1 cellular context compared by ENCODE assay signal in the genomic region with DNA sequence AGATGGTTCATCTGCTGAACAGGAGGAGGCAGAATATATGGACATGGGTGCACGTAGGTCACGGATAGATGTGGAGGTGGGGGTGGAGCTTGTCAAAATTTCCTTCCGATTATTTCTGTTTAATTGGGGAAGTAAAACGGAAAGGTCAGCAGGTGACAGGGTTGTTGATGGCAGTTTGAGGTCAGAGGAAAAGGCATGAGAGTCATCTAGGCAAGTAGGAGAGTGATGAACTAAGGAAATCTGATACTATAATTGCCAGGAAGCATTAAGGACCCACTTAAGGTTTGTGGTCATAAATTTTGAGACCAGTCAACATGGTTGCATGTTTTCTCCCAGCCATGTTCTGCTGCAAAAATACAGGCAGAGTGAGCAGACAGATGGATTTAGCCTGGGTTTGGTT.
TF ChIP-seq lines count a peak whose summit lies in the region.

No MANE protein-coding gene starts in this region.

TF ChIP-seq in K562, 482 proteins besides CTCF, POLR2A, EP300 and RAD21 (continues in another document):
- TF ChIP-seq ATF7 (IDR thresholded peaks at IDR 0.05) (no peak), EP400 (IDR thresholded peaks at IDR 0.05) (no peak), NR2C2 (CRISPR knock-in tag; IDR thresholded peaks at IDR 0.05) (no peak), NR2C2 (tag; IDR thresholded peaks at IDR 0.05) (peak; percentile 67; the same call in 1 of the 2 replicates), SPI1 (IDR thresholded peaks at IDR 0.05; ENCODE audit: borderline replicate concordance, low read depth, low read length) (no peak), RBM17 (IDR thresholded peaks at IDR 0.05; ENCODE audit: borderline replicate concordance, low read depth, low read length) (no peak), MAFG (tag; conservative IDR thresholded peaks at IDR 0.05) (no peak), NELFE (IDR thresholded peaks at IDR 0.05; ENCODE audit: insufficient read depth, insufficient read length) (no peak), FOXA1 (IDR thresholded peaks at IDR 0.05; ENCODE audit: borderline replicate concordance) (no peak), ZNF766 (CRISPR knock-in tag; conservative IDR thresholded peaks at IDR 0.05) (no peak), CBFA2T3 (IDR thresholded peaks at IDR 0.05) (no peak), ELK1 (CRISPR knock-in tag; IDR thresholded peaks at IDR 0.05) (no peak), CREB3 (tag; conservative IDR thresholded peaks at IDR 0.05; ENCODE audit: low read depth) (no peak), ARID1B (IDR thresholded peaks at IDR 0.05) (no peak), SP1 (CRISPR knock-in tag; IDR thresholded peaks at IDR 0.05) (no peak), ETV1 (tag; conservative IDR thresholded peaks at IDR 0.05; ENCODE audit: low read depth) (peak; percentile 72), MTA2 (IDR thresholded peaks at IDR 0.05; ENCODE audit: low read depth) (no peak), POLR2AphosphoS2 (IDR thresholded peaks at IDR 0.05; ENCODE audit: low read length) (no peak), KLF6 (CRISPR knock-in tag; IDR thresholded peaks at IDR 0.05; ENCODE audit: borderline replicate concordance) (no peak), NR2C1 (IDR thresholded peaks at IDR 0.05) (no peak), NR2C1 (tag; IDR thresholded peaks at IDR 0.05) (peak; percentile 27; the same call in 1 of the 2 replicates), SRF (CRISPR knock-in tag; IDR thresholded peaks at IDR 0.05) (no peak), CBFB (CRISPR knock-in tag; IDR thresholded peaks at IDR 0.05) (no peak), MECOM (CRISPR knock-in tag; IDR thresholded peaks at IDR 0.05) (no peak), ZNF212 (CRISPR knock-in tag; IDR thresholded peaks at IDR 0.05) (no peak), ZNF24 (IDR thresholded peaks at IDR 0.05) (no peak), TRIM28 (IDR thresholded peaks at IDR 0.05) (no peak), BCLAF1 (IDR thresholded peaks at IDR 0.05; ENCODE audit: borderline replicate concordance in 1 of 2, control insufficient read depth in 1 of 2, low read depth in 2 of 2, low read length in 1 of 2) (no peak), ZNF3 (CRISPR knock-in tag; IDR thresholded peaks at IDR 0.05) (no peak), HNRNPLL (IDR thresholded peaks at IDR 0.05; ENCODE audit: low read depth, low read length, poor library complexity, severe bottlenecking) (no peak), THRA (IDR thresholded peaks at IDR 0.05) (no peak), CHAMP1 (IDR thresholded peaks at IDR 0.05) (no peak), ZNF324 (CRISPR knock-in tag; IDR thresholded peaks at IDR 0.05) (no peak), CC2D1A (IDR thresholded peaks at IDR 0.05) (no peak), MTA3 (IDR thresholded peaks at IDR 0.05; ENCODE audit: borderline replicate concordance) (no peak), TEAD4 (IDR thresholded peaks at IDR 0.05; ENCODE audit: low read length) (no peak), TEAD4 (CRISPR knock-in tag; IDR thresholded peaks at IDR 0.05; ENCODE audit: borderline replicate concordance) (no peak), FOXP1 (CRISPR knock-in tag; IDR thresholded peaks at IDR 0.05) (no peak)
- TF ChIP-seq, protein P1, sequence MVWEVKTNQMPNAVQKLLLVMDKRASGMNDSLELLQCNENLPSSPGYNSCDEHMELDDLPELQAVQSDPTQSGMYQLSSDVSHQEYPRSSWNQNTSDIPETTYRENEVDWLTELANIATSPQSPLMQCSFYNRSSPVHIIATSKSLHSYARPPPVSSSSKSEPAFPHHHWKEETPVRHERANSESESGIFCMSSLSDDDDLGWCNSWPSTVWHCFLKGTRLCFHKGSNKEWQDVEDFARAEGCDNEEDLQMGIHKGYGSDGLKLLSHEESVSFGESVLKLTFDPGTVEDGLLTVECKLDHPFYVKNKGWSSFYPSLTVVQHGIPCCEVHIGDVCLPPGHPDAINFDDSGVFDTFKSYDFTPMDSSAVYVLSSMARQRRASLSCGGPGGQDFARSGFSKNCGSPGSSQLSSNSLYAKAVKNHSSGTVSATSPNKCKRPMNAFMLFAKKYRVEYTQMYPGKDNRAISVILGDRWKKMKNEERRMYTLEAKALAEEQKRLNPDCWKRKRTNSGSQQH (CRISPR knock-in tag; IDR thresholded peaks at IDR 0.05), result no peak
- TF ChIP-seq, protein P2, sequence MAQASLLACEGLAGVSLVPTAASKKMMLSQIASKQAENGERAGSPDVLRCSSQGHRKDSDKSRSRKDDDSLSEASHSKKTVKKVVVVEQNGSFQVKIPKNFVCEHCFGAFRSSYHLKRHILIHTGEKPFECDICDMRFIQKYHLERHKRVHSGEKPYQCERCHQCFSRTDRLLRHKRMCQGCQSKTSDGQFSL (CRISPR knock-in tag; IDR thresholded peaks at IDR 0.05), result no peak
- TF ChIP-seq, protein P2 (tag; IDR thresholded peaks at IDR 0.05), result no peak
- TF ChIP-seq, protein P3, sequence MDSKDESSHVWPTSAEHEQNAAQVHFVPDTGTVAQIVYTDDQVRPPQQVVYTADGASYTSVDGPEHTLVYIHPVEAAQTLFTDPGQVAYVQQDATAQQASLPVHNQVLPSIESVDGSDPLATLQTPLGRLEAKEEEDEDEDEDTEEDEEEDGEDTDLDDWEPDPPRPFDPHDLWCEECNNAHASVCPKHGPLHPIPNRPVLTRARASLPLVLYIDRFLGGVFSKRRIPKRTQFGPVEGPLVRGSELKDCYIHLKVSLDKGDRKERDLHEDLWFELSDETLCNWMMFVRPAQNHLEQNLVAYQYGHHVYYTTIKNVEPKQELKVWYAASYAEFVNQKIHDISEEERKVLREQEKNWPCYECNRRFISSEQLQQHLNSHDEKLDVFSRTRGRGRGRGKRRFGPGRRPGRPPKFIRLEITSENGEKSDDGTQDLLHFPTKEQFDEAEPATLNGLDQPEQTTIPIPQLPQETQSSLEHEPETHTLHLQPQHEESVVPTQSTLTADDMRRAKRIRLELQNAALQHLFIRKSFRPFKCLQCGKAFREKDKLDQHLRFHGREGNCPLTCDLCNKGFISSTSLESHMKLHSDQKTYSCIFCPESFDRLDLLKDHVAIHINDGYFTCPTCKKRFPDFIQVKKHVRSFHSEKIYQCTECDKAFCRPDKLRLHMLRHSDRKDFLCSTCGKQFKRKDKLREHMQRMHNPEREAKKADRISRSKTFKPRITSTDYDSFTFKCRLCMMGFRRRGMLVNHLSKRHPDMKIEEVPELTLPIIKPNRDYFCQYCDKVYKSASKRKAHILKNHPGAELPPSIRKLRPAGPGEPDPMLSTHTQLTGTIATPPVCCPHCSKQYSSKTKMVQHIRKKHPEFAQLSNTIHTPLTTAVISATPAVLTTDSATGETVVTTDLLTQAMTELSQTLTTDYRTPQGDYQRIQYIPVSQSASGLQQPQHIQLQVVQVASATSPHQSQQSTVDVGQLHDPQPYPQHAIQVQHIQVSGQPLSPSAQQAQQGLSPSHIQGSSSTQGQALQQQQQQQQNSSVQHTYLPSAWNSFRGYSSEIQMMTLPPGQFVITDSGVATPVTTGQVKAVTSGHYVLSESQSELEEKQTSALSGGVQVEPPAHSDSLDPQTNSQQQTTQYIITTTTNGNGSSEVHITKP (IDR thresholded peaks at IDR 0.05; ENCODE audit: partially characterized antibody), result no peak
- TF ChIP-seq, protein P4, sequence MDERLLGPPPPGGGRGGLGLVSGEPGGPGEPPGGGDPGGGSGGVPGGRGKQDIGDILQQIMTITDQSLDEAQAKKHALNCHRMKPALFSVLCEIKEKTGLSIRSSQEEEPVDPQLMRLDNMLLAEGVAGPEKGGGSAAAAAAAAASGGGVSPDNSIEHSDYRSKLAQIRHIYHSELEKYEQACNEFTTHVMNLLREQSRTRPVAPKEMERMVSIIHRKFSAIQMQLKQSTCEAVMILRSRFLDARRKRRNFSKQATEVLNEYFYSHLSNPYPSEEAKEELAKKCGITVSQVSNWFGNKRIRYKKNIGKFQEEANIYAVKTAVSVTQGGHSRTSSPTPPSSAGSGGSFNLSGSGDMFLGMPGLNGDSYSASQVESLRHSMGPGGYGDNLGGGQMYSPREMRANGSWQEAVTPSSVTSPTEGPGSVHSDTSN (CRISPR knock-in tag; IDR thresholded peaks at IDR 0.05; ENCODE audit: low read depth), result no peak
- TF ChIP-seq, protein P4 (tag; conservative IDR thresholded peaks at IDR 0.05; ENCODE audit: low read depth), result peak; percentile 59; the same call in 1 of the 2 replicates
- TF ChIP-seq, protein P5, sequence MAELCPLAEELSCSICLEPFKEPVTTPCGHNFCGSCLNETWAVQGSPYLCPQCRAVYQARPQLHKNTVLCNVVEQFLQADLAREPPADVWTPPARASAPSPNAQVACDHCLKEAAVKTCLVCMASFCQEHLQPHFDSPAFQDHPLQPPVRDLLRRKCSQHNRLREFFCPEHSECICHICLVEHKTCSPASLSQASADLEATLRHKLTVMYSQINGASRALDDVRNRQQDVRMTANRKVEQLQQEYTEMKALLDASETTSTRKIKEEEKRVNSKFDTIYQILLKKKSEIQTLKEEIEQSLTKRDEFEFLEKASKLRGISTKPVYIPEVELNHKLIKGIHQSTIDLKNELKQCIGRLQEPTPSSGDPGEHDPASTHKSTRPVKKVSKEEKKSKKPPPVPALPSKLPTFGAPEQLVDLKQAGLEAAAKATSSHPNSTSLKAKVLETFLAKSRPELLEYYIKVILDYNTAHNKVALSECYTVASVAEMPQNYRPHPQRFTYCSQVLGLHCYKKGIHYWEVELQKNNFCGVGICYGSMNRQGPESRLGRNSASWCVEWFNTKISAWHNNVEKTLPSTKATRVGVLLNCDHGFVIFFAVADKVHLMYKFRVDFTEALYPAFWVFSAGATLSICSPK (IDR thresholded peaks at IDR 0.05; ENCODE audit: borderline replicate concordance), result no peak
